8 cellular contexts compared by ENCODE assay signal in genomic region chr2:111884592-111884964, GRCh38. TPM values are rescaled to one million over a fixed set of nuclear protein-coding genes. Genes with fewer than 3 reads are reported as not detected.
A peak's percentile ranks its signal among the peaks of the same experiment; 100 is the strongest.
DNase-seq lines count a peak whose midpoint lies in the region; ATAC-seq and TF ChIP-seq lines count a peak whose summit lies in the region.

No MANE protein-coding gene starts in this region.

- no peaks in the 10 kb centered on the region for H3K27me3 ChIP-seq in mucosa of stomach (ENCODE audit: control insufficient read depth, insufficient read depth, low read length)

- peaks cover 5 to 10% (median 8%) of the 10 kb centered on the region in 3 donors for H3K4me1 Mint-ChIP-seq in IgD-negative memory B cell
- peaks cover 15% of the 10 kb centered on the region for H3K4me1 Mint-ChIP-seq in chondrocyte (ENCODE audit: low read depth)

- H3K4me3 ChIP-seq in mucosa of stomach (ENCODE audit: low read length): peak overlapping the region; percentile 80

- peak overlapping the region; percentile 86 to 99 (median 97) for H3K4me3 Mint-ChIP-seq in IgD-negative memory B cell
- H3K4me3 Mint-ChIP-seq in chondrocyte (ENCODE audit: unreplicated experiment): peak overlapping the region; percentile 98

- H3K36me3 ChIP-seq in mucosa of stomach (ENCODE audit: control insufficient read depth, insufficient read depth, low read length): no peaks in the 10 kb centered on the region

- no peaks in the 10 kb centered on the region for H3K9me3 Mint-ChIP-seq in IgD-negative memory B cell
- H3K9me3 Mint-ChIP-seq in chondrocyte (ENCODE audit: low read depth): no peaks in the 10 kb centered on the region

- no peaks in the 10 kb centered on the region for H3K9me3 ChIP-seq in mucosa of stomach (ENCODE audit: control insufficient read depth, low read length)

- no peak for TF ChIP-seq CTCF in chondrocyte (IDR thresholded peaks at IDR 0.05)

- ATAC-seq in GM19023 (IDR thresholded peaks at IDR 0.05; ENCODE audit: unreplicated experiment): peak; percentile 8
- no peak for ATAC-seq in GM18907 (IDR thresholded peaks at IDR 0.05; ENCODE audit: unreplicated experiment)
- ATAC-seq in HG02678 (IDR thresholded peaks at IDR 0.05; ENCODE audit: unreplicated experiment): no peak

- DNase-seq in chondrocyte (ENCODE audit: low spot score): no peak
- DNase-seq in DMS114 treated with DMSO at 0.1 percent for 48 hours (lab: John Stamatoyannopoulos, UW; ENCODE audit: unreplicated experiment): no peak
- no peak for DNase-seq in cerebellar nuclear complex (lab: John Stamatoyannopoulos, UW)

- H3K27ac Mint-ChIP-seq in IgD-negative memory B cell (peak overlapping the region; percentile 76 to 98 (median 96)), chondrocyte (ENCODE audit: unreplicated experiment) (peak overlapping the region; percentile 96)

- H3K27me3 Mint-ChIP-seq in IgD-negative memory B cell (no peaks in the 10 kb centered on the region), chondrocyte (ENCODE audit: low read depth) (no peaks in the 10 kb centered on the region)

- H3K4me1 ChIP-seq in mucosa of stomach (ENCODE audit: control insufficient read depth, insufficient read depth, low read length): no peaks in the 10 kb centered on the region

- peaks cover 2% of the 10 kb centered on the region for H3K36me3 Mint-ChIP-seq in IgD-negative memory B cell
- peaks cover 2% of the 10 kb centered on the region for H3K36me3 Mint-ChIP-seq in chondrocyte (ENCODE audit: low read depth)

- peak overlapping the region; percentile 77 for H3K9ac ChIP-seq in mucosa of stomach (ENCODE audit: low read length)

RNA-seq across cellular contexts. Expression of gene ANAPC1, which starts 0.6 kb away (rescaled TPM):
- 20.7 TPM for polyA plus RNA-seq in IgD-negative memory B cell
- total RNA-seq in chondrocyte: 20.7 to 33.9 TPM (median 21.7 TPM) in 3 replicates

RNA-seq across cellular contexts. Expression of gene MERTK, which starts 13.8 kb away (rescaled TPM):
- 0.33 TPM for polyA plus RNA-seq in IgD-negative memory B cell
- total RNA-seq in chondrocyte: 3.1 to 6.4 TPM (median 3.2 TPM) in 3 replicates
